Comparison of ENCODE assay signal across 8 cellular contexts in the genomic region with DNA sequence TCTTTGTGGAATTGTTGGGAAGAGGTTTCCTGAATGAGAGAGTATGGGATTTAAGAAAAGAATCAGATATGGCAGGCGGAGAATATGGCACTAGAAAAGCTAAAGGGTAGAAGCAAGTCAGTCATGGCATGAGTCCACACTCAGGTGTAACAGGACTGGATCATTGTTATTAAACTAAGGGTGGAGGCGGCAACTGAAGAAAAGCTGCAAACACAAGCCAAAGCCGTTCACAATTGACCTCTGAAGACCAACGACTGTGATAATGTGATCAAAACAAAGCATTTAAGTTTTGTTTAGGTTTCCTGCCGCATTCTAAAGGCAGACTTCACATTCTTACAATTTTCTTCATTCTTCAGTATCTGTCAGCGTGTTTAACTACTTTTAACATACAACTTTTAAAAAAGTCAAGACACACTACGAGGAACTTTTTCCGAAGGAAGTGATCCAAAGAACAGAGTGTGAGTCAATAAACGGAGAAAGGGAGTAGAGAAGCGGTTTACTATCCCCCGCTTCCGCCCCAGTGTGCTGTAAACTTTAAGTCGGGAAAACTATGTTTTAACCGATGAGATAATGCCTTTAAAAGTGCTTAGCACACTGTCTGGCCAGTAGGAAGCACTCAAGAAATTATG. TPM values are rescaled to one million over a fixed set of nuclear protein-coding genes. Genes with fewer than 3 reads are reported as not detected.
A peak's percentile ranks its signal among the peaks of the same experiment; 100 is the strongest.
DNase-seq lines count a peak whose midpoint lies in the region; ATAC-seq and TF ChIP-seq lines count a peak whose summit lies in the region.

No MANE protein-coding gene starts in this region.

- no peaks in the 10 kb centered on the region for H3K36me3 ChIP-seq in ACC112 (ENCODE audit: insufficient read depth, low read length)

- no peak for TF ChIP-seq CTCF in glutamatergic neuron (IDR thresholded peaks at IDR 0.05; ENCODE audit: partially characterized antibody, unreplicated experiment)

- H3K4me1 ChIP-seq in ACC112 (ENCODE audit: control insufficient read depth, insufficient read depth, low read length, unreplicated experiment), result peaks cover 36% of the 10 kb centered on the region

- peak overlapping the region; percentile 89 for H3K27ac ChIP-seq in ACC112 (ENCODE audit: low read depth, low read length)

- H3K27me3 ChIP-seq in ACC112 (ENCODE audit: insufficient read depth, low read length), result no peaks in the 10 kb centered on the region

- peaks cover 38% of the 10 kb centered on the region for H3K79me2 ChIP-seq in ACC112 (ENCODE audit: control insufficient read depth, insufficient read depth, low read length, unreplicated experiment)

- no peaks in the 10 kb centered on the region for H3K27me3 Mint-ChIP-seq in activated naive CD4-positive, alpha-beta T cell treated with anti-CD3 and anti-CD28 coated beads, Interleukin-2, amount 50 U/mL, for 24 hours
- peaks cover 6% of the 10 kb centered on the region for H3K27me3 Mint-ChIP-seq in glutamatergic neuron (ENCODE audit: unreplicated experiment)

- peak overlapping the region; percentile 99 for H3K4me3 Mint-ChIP-seq in activated naive CD4-positive, alpha-beta T cell treated with anti-CD3 and anti-CD28 coated beads, Interleukin-2, amount 50 U/mL, for 24 hours
- H3K4me3 Mint-ChIP-seq in glutamatergic neuron (ENCODE audit: unreplicated experiment), result peak overlapping the region; percentile 85

- peaks cover 3% of the 10 kb centered on the region for H3K36me3 Mint-ChIP-seq in activated naive CD4-positive, alpha-beta T cell treated with anti-CD3 and anti-CD28 coated beads, Interleukin-2, amount 50 U/mL, for 24 hours
- H3K36me3 Mint-ChIP-seq in glutamatergic neuron (ENCODE audit: unreplicated experiment), result no peaks in the 10 kb centered on the region

- peak overlapping the region; percentile 96 for H3K27ac Mint-ChIP-seq in activated naive CD4-positive, alpha-beta T cell treated with anti-CD3 and anti-CD28 coated beads, Interleukin-2, amount 50 U/mL, for 24 hours
- H3K27ac Mint-ChIP-seq in glutamatergic neuron (ENCODE audit: unreplicated experiment), result peak overlapping the region; percentile 44

- H3K4me1 Mint-ChIP-seq in activated naive CD4-positive, alpha-beta T cell treated with anti-CD3 and anti-CD28 coated beads, Interleukin-2, amount 50 U/mL, for 24 hours, result peaks cover 64% of the 10 kb centered on the region
- H3K4me1 Mint-ChIP-seq in glutamatergic neuron (ENCODE audit: low read depth, unreplicated experiment), result peaks cover 22% of the 10 kb centered on the region

- H3K4me3 ChIP-seq in ACC112 (ENCODE audit: low read depth, low read length), result peak overlapping the region; percentile 81

- peak overlapping the region; percentile 73 for H2AFZ ChIP-seq in ACC112 (ENCODE audit: low read length, unreplicated experiment)

- ATAC-seq in GM19023 (IDR thresholded peaks at IDR 0.05; ENCODE audit: unreplicated experiment) (peak; percentile 1), HG03439 (IDR thresholded peaks at IDR 0.05; ENCODE audit: unreplicated experiment) (no peak)

- no peaks in the 10 kb centered on the region for H3K9me3 Mint-ChIP-seq in activated naive CD4-positive, alpha-beta T cell treated with anti-CD3 and anti-CD28 coated beads, Interleukin-2, amount 50 U/mL, for 24 hours
- H3K9me3 Mint-ChIP-seq in glutamatergic neuron (ENCODE audit: unreplicated experiment), result peaks cover 11% of the 10 kb centered on the region

- peak; percentile 71 for DNase-seq in LHCN-M2 (ENCODE audit: low read depth)
- DNase-seq in glutamatergic neuron, result no peak
- DNase-seq in pons (ENCODE audit: low spot score), result peak; percentile 26
- DNase-seq in NCI-H2107 (lab: John Stamatoyannopoulos, UW), result no peak

RNA-seq across cellular contexts. Expression of a gene that starts 0.9 kb away (rescaled TPM):
- total RNA-seq in LHCN-M2 (2014; rRNA removed), result 25.8 and 80.9 TPM in 2 replicates
- polyA plus RNA-seq in LHCN-M2 (2012), result 30.7 TPM
- total RNA-seq in glutamatergic neuron (ENCODE audit: unreplicated experiment), result 72.6 TPM

Comparison
In these comparisons a context has a peak if more than half of its experiments do, and no peak if none do; other contexts are left out.
1. DNase-seq: peak in LHCN-M2 (single experiment) and pons (single experiment); none in glutamatergic neuron (single experiment) and NCI-H2107 (single experiment).